11 cellular contexts compared by ENCODE assay signal in the genomic region with DNA sequence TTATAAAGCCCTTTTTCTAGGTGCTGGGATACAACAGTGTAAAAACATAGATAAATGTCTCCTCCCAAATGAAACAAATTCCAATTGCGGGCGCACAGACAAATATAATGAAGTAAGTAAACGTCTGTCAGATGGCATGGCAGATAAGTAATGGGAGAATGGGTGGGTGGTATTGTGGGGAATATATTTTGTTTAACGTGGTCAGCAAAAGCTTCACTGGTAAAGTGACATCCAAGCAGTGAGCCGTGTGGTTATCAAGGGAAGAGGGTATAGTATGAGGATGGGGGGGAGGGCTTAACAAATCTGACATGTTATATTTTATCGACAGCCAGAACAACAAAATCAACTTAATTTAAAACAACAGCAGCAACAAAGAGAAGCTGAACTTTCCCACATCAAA. TPM values are rescaled to one million over a fixed set of nuclear protein-coding genes. Genes with fewer than 3 reads are reported as not detected.
DNase-seq lines count a peak whose midpoint lies in the region; TF ChIP-seq lines count a peak whose summit lies in the region.
"Had no signal": no experiment of that assay in that cellular context is flagged by ENCODE, and none has a peak within 500 bp of the region (broad histone marks: within the 10 kb centered on the region; RNA-seq: fewer than 3 reads in every experiment).

No MANE protein-coding gene starts in this region.

- no peaks in the 10 kb centered on the region for H3K9me3 ChIP-seq in breast epithelium
- H3K9me3 ChIP-seq in osteoblast (ENCODE audit: low read depth, low read length), result no peaks in the 10 kb centered on the region

- DNase-seq in DMS53 (lab: John Stamatoyannopoulos, UW) (peak; percentile 21), DMS53 treated with DMSO at 0.1 percent for 48 hours (lab: John Stamatoyannopoulos, UW; ENCODE audit: unreplicated experiment) (no peak), NCI-H748 (lab: John Stamatoyannopoulos, UW; ENCODE audit: unreplicated experiment) (peak; percentile 28), breast epithelium (ENCODE audit: low spot score in 2 of 2) (no peak), osteoblast (ENCODE audit: insufficient read length, low spot score, missing footprints) (no peak), DMS114 treated with DMSO at 0.1 percent for 48 hours (lab: John Stamatoyannopoulos, UW; ENCODE audit: unreplicated experiment) (no peak), superior temporal gyrus (ENCODE audit: extremely low spot score) (no peak)
- DNase-seq in stimulated activated CD4-positive, alpha-beta T cell treated with anti-CD3 and anti-CD28 coated beads, Interleukin-12 subunit alpha, Interleukin-12 subunit beta, amount 100 ng/mL, for 4 hours, result no peak
- DNase-seq: cortex of kidney, GM23248, SHP77 treated with DMSO at 0.1 percent for 48 hours had no signal

- H3K27ac ChIP-seq in breast epithelium (no peak overlapping the region), osteoblast (ENCODE audit: low read depth, low read length) (no peak overlapping the region)
- H3K27ac ChIP-seq: GM23248 had no signal

- no peak overlapping the region for H2AFZ ChIP-seq in osteoblast (ENCODE audit: low read length)

- H3K27me3 ChIP-seq in breast epithelium (no peaks in the 10 kb centered on the region), osteoblast (ENCODE audit: insufficient read depth, low read length) (no peaks in the 10 kb centered on the region)

- H3K4me2 ChIP-seq in osteoblast (ENCODE audit: insufficient read depth, low read length), result peak overlapping the region; percentile 90

- no peaks in the 10 kb centered on the region for H4K20me1 ChIP-seq in osteoblast (ENCODE audit: insufficient read depth, low read length)

- peak overlapping the region in 2 of 3 donors; percentile 80 to 89 for H3K4me3 ChIP-seq in breast epithelium
- no peak overlapping the region for H3K4me3 ChIP-seq in osteoblast (ENCODE audit: insufficient read depth, low read length)

- TF ChIP-seq POLR2A in breast epithelium (IDR thresholded peaks at IDR 0.05), result no peak

- H3K79me2 ChIP-seq in osteoblast (ENCODE audit: insufficient read depth, low read length), result peaks cover 6% of the 10 kb centered on the region

- intact Hi-C loops in breast epithelium (cut with DNase I; ENCODE audit: low total_unique reads), result no loop called here

- no peaks in the 10 kb centered on the region for H3K4me1 ChIP-seq in breast epithelium
- H3K4me1 ChIP-seq in osteoblast (ENCODE audit: insufficient read depth, low read length), result peaks cover 5% of the 10 kb centered on the region

- H3K36me3 ChIP-seq in breast epithelium (no peaks in the 10 kb centered on the region), osteoblast (ENCODE audit: insufficient read depth, low read length) (no peaks in the 10 kb centered on the region)

- TF ChIP-seq CTCF in breast epithelium (IDR thresholded peaks at IDR 0.05), result no peak
- TF ChIP-seq CTCF in osteoblast (IDR thresholded peaks at IDR 0.05; ENCODE audit: extremely low read depth, low read depth, low read length), result no peak

RNA-seq across cellular contexts. Expression of a gene that starts 1.2 kb away (rescaled TPM):
- 10 to 100 TPM in 2 of 3 donors, 1 to 10 TPM in 1; 6.1 to 25.2 (median 12.8) TPM for total RNA-seq in breast epithelium
- total RNA-seq in osteoblast, result 1.8 and 2.9 TPM in 2 replicates

RNA-seq across cellular contexts. Expression of a gene that starts 31.9 kb away (rescaled TPM):
- total RNA-seq in breast epithelium (not detected), osteoblast (not detected in 2 replicates)
- total RNA-seq: GM23248 had no signal

Comparison
In these comparisons a context has a peak if more than half of its experiments do, and no peak if none do; other contexts are left out.
1. DNase-seq: peak in DMS53 (single experiment) and NCI-H748 (single experiment); none in DMS53 treated with DMSO at 0.1 percent for 48 hours (single experiment), breast epithelium (0 of 2), osteoblast (single experiment), DMS114 treated with DMSO at 0.1 percent for 48 hours (single experiment), stimulated activated CD4-positive, alpha-beta T cell treated with anti-CD3 and anti-CD28 coated beads, Interleukin-12 subunit alpha, Interleukin-12 subunit beta, amount 100 ng/mL, for 4 hours (single experiment) and superior temporal gyrus (single experiment).